27 cellular contexts compared by ENCODE assay signal in the genomic region with DNA sequence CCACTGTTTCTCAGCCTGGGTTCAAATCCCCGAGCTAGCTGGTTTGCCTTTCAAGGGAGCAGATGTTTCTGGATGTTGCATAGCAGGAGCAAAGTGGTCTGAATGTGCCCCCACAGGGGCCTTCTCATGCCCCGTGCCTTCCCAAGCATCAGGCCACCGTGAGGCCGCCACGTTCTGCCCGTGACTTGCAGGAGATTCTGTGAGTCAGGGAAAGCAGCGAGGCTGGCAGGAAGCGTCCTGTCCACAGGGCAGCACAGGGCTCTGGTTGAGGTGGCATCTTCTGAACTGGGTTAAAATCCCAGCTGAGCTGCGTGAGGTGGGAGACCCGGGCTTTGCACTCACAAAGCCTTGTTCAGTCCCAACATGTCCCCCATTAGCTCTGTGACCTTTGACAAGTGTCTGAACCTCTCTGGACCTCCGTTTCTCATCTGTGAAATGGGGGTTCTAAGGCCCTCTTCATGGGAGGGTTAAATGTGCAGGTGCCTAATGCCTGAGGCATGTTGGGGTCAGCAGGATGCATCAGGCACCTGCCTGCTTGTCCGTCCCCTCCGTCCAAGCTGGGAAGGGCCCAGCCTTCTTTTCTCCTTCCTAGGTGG.
"Had no signal": no experiment of that assay in that cellular context is flagged by ENCODE, and none has a peak within 500 bp of the region (broad histone marks: within the 10 kb centered on the region; RNA-seq: fewer than 3 reads in every experiment).

No MANE protein-coding gene starts in this region.

- DNase-seq: activated B cell treated with CpG ODN at 0.5 μM for 24 hours; activated CD4-positive, alpha-beta T cell treated with anti-CD3 and anti-CD28 coated beads for 1 hour; activated CD4-positive, alpha-beta T cell treated with anti-CD3 and anti-CD28 coated beads, Interleukin-2, amount 50 U/mL, for 1 hour; activated CD8-positive, alpha-beta memory T cell treated with anti-CD3 and anti-CD28 coated beads, Interleukin-2, amount 50 U/mL, for 4 hours; activated CD8-positive, alpha-beta T cell treated with anti-CD3 and anti-CD28 coated beads for 36 hours; activated effector memory CD4-positive, alpha-beta T cell treated with Interleukin-2 at 50 U/mL for 16 hours; activated naive CD4-positive, alpha-beta T cell; amygdala; Karpas-422; MM.1S; NCI-H1105; NCI-H1436; NCI-H1694 treated with DMSO at 0.1 percent for 48 hours; NCI-H2029 treated with DMSO at 0.1 percent for 48 hours; NCI-H345; NCI-H524; PC-9; T-cell; T-helper 2 cell; T1000 had no signal

- H3K27me3 Mint-ChIP-seq: activated B cell treated with CpG ODN at 0.5 μM for 24 hours; activated CD8-positive, alpha-beta T cell treated with anti-CD3 and anti-CD28 coated beads for 36 hours; activated naive CD8-positive, alpha-beta T cell; brain; central memory CD8-positive, alpha-beta T cell; T-cell had no signal

- H3K27ac Mint-ChIP-seq: activated B cell treated with CpG ODN at 0.5 μM for 24 hours; activated CD8-positive, alpha-beta T cell treated with anti-CD3 and anti-CD28 coated beads for 36 hours; activated naive CD8-positive, alpha-beta T cell; activated T-helper 1 cell treated with anti-CD3 and anti-CD28 coated beads, Interleukin-12 subunit alpha, Interleukin-12 subunit beta, Interleukin-2, Interleukin-4 antibody, amounts not matched to agents 30 ng/mL and 10 ng/mL and 1 ng/mL, durations not matched to agents 14 hours and 24 hours and 36 hours; T-cell had no signal

- ATAC-seq: activated CD8-positive, alpha-beta T cell treated with anti-CD3 and anti-CD28 coated beads for 36 hours; T-cell had no signal

- H3K9me3 Mint-ChIP-seq: activated B cell treated with CpG ODN at 0.5 μM for 24 hours; activated CD8-positive, alpha-beta T cell treated with anti-CD3 and anti-CD28 coated beads for 36 hours; activated T-helper 1 cell treated with anti-CD3 and anti-CD28 coated beads, Interleukin-12 subunit alpha, Interleukin-12 subunit beta, Interleukin-2, Interleukin-4 antibody, amounts not matched to agents 30 ng/mL and 10 ng/mL and 1 ng/mL, durations not matched to agents 14 hours and 24 hours and 36 hours; brain; central memory CD8-positive, alpha-beta T cell; T-cell had no signal

- H3K27ac ChIP-seq: PC-9, SK-N-MC had no signal

- H3K4me1 Mint-ChIP-seq: activated B cell treated with CpG ODN at 0.5 μM for 24 hours had no signal

- H3K4me2 ChIP-seq: PC-9 had no signal

- H3K4me3 Mint-ChIP-seq: activated B cell treated with CpG ODN at 0.5 μM for 24 hours; activated CD8-positive, alpha-beta T cell treated with anti-CD3 and anti-CD28 coated beads for 36 hours; activated naive CD8-positive, alpha-beta T cell; activated T-helper 1 cell treated with anti-CD3 and anti-CD28 coated beads, Interleukin-12 subunit alpha, Interleukin-12 subunit beta, Interleukin-2, Interleukin-4 antibody, amounts not matched to agents 30 ng/mL and 10 ng/mL and 1 ng/mL, durations not matched to agents 14 hours and 24 hours and 36 hours; brain; central memory CD8-positive, alpha-beta T cell; T-cell had no signal

- FAIRE-seq: astrocyte, TTC549 had no signal

- H2AFZ ChIP-seq: PC-9 had no signal

- H3K4me3 ChIP-seq: PC-9, SK-N-MC had no signal
